ENCODE assay signal across 12 cellular contexts in the genomic region with DNA sequence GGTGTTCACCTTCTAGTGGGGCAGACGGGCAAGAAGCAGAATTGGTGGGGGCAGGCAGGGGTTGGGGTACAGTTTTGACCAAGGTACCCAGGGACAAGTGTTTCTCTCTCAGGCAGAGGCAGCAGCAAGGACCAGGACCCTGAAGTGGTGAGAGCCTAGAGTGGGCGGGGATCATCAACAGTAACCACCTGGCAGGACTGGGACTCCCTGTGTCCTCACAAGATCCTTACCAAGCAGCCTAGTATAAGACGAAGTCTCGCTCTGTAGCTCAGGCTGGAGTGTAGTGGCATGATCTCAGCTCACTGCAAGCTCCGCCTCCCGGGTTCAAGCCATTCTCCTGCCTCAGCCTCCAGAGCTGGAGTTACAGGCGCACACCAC. TPM values are rescaled to one million over a fixed set of nuclear protein-coding genes. Genes with fewer than 3 reads are reported as not detected.
DNase-seq lines count a peak whose midpoint lies in the region; ATAC-seq and TF ChIP-seq lines count a peak whose summit lies in the region.
"Had no signal": no experiment of that assay in that cellular context is flagged by ENCODE, and none has a peak within 500 bp of the region (broad histone marks: within the 10 kb centered on the region; RNA-seq: fewer than 3 reads in every experiment).

No MANE protein-coding gene starts in this region.

- DNase-seq in activated naive CD4-positive, alpha-beta T cell treated with anti-CD3 and anti-CD28 coated beads for 36 hours, result peak; percentile 10
- DNase-seq in activated naive CD4-positive, alpha-beta T cell treated with anti-CD3 and anti-CD28 coated beads, Interleukin-2, amount 50 U/mL, for 16 hours, result no peak
- DNase-seq in activated B cell treated with CpG ODN at 0.5 μM for 24 hours (no peak), left lung (no peak), tibial nerve (ENCODE audit: low spot score in 2 of 2) (no peak), SJCRH30 (no peak), ovary (no peak), AG08396 (ENCODE audit: low spot score) (no peak)
- DNase-seq: NCI-H2171 treated with DMSO at 0.1 percent for 48 hours, T-helper 9 cell had no signal

- no peaks in the 10 kb centered on the region for H3K9me3 ChIP-seq in left lung
- H3K9me3 ChIP-seq in tibial nerve, result no peaks in the 10 kb centered on the region
- no peaks in the 10 kb centered on the region for H3K9me3 ChIP-seq in SJCRH30 (replicated peaks)
- H3K9me3 ChIP-seq in ovary, result no peaks in the 10 kb centered on the region
- H3K9me3 ChIP-seq: thoracic aorta had no signal

- H3K9me3 Mint-ChIP-seq in activated naive CD4-positive, alpha-beta T cell treated with anti-CD3 and anti-CD28 coated beads for 36 hours, result no peaks in the 10 kb centered on the region
- H3K9me3 Mint-ChIP-seq in activated B cell treated with CpG ODN at 0.5 μM for 24 hours, result no peaks in the 10 kb centered on the region

- 69 to 73% methylated on average over 7 of the region's 7 CpGs for WGBS in tibial nerve, 2 donors
- 63 to 67% (median 65%) methylated on average over 7 of the region's 7 CpGs for WGBS in ovary, 3 donors

- POLR2A ChIA-PET in activated B cell treated with CpG ODN at 0.5 μM for 24 hours (lab: Charles Lee), result no interaction called here

- peaks cover 49% of the 10 kb centered on the region for H3K4me1 Mint-ChIP-seq in activated naive CD4-positive, alpha-beta T cell treated with anti-CD3 and anti-CD28 coated beads for 36 hours (ENCODE audit: low read depth)
- H3K4me1 Mint-ChIP-seq in activated B cell treated with CpG ODN at 0.5 μM for 24 hours, result peaks cover 59% of the 10 kb centered on the region

- peak overlapping the region; percentile 39 for H3K27ac Mint-ChIP-seq in activated naive CD4-positive, alpha-beta T cell treated with anti-CD3 and anti-CD28 coated beads for 36 hours
- peak overlapping the region; percentile 95 for H3K27ac Mint-ChIP-seq in activated B cell treated with CpG ODN at 0.5 μM for 24 hours

- peaks cover 40 to 65% of the 10 kb centered on the region in 2 donors for H3K4me1 ChIP-seq in left lung
- H3K4me1 ChIP-seq in tibial nerve, result peaks cover 0 to 69% (median 59%) of the 10 kb centered on the region in 4 donors
- H3K4me1 ChIP-seq in SJCRH30, result peaks cover 9% of the 10 kb centered on the region
- H3K4me1 ChIP-seq in ovary (ENCODE audit: insufficient read depth), result peaks cover 39% of the 10 kb centered on the region

- H3K4me3 ChIP-seq in left lung, result peak overlapping the region in 1 of 2 donors; percentile 40
- H3K4me3 ChIP-seq in tibial nerve, result no peak overlapping the region
- H3K4me3 ChIP-seq in SJCRH30, result no peak overlapping the region
- no peak overlapping the region for H3K4me3 ChIP-seq in ovary

- no peak for ATAC-seq in activated B cell treated with CpG ODN at 0.5 μM for 24 hours (ENCODE audit: low read depth)
- ATAC-seq in left lung, result peak; percentile 1

- no peak overlapping the region for H3K4me3 Mint-ChIP-seq in activated naive CD4-positive, alpha-beta T cell treated with anti-CD3 and anti-CD28 coated beads for 36 hours
- H3K4me3 Mint-ChIP-seq in activated B cell treated with CpG ODN at 0.5 μM for 24 hours, result peak overlapping the region; percentile 50

- no peak for TF ChIP-seq CTCF in activated B cell treated with CpG ODN at 0.5 μM for 24 hours (IDR thresholded peaks at IDR 0.05)
- no peak for TF ChIP-seq CTCF in left lung (IDR thresholded peaks at IDR 0.05)
- TF ChIP-seq CTCF in tibial nerve (IDR thresholded peaks at IDR 0.05), result no peak
- TF ChIP-seq CTCF in ovary (IDR thresholded peaks at IDR 0.05), result no peak

- peaks cover 6% of the 10 kb centered on the region for H3K36me3 Mint-ChIP-seq in activated naive CD4-positive, alpha-beta T cell treated with anti-CD3 and anti-CD28 coated beads for 36 hours (ENCODE audit: low read depth)
- peaks cover 25% of the 10 kb centered on the region for H3K36me3 Mint-ChIP-seq in activated B cell treated with CpG ODN at 0.5 μM for 24 hours (ENCODE audit: low read depth)

- intact Hi-C loops in activated naive CD4-positive, alpha-beta T cell treated with anti-CD3 and anti-CD28 coated beads for 36 hours (cut with micrococcal nuclease), result loop anchor here (10.0 kb wide), 1 partner anchor 273 kb away; a partner anchor contains a TSS
- intact Hi-C loops in activated B cell treated with CpG ODN at 0.5 μM for 24 hours (cut with micrococcal nuclease), result no loop called here
- intact Hi-C loops in left lung (cut with DNase I), result no loop called here
- intact Hi-C loops in ovary (cut with DNase I), result loop anchor here in 2 of 4 donors (5.0 to 10.0 kb wide), 2 partner anchors 113 to 126 kb away; a partner anchor contains a TSS

- H3K27me3 ChIP-seq in left lung (no peaks in the 10 kb centered on the region), tibial nerve (no peaks in the 10 kb centered on the region), SJCRH30 (no peaks in the 10 kb centered on the region), ovary (no peaks in the 10 kb centered on the region)
- H3K27me3 ChIP-seq: cardiac muscle cell had no signal

- CTCF ChIA-PET in activated naive CD4-positive, alpha-beta T cell treated with anti-CD3 and anti-CD28 coated beads for 36 hours (lab: Charles Lee), result interaction anchor here (1.0 kb wide), 1 partner anchor 124 kb away, joined by 3 read pairs; no protein-coding TSS in a partner anchor
- CTCF ChIA-PET in activated B cell treated with CpG ODN at 0.5 μM for 24 hours (lab: Charles Lee), result no interaction called here

- TF ChIP-seq EP300 in tibial nerve (IDR thresholded peaks at IDR 0.05) (no peak), ovary (IDR thresholded peaks at IDR 0.05) (no peak)

- H3K36me3 ChIP-seq in left lung (peaks cover 0 to 21% of the 10 kb centered on the region in 2 donors), tibial nerve (peaks cover 0 to 20% (median 12%) of the 10 kb centered on the region in 3 donors), SJCRH30 (peaks cover 20% of the 10 kb centered on the region), ovary (no peaks in the 10 kb centered on the region)

- H3K27ac ChIP-seq in left lung, result peak overlapping the region in 1 of 2 donors; percentile 95
- peak overlapping the region in 3 of 4 donors; percentile 34 to 96 (median 89) for H3K27ac ChIP-seq in tibial nerve
- no peak overlapping the region for H3K27ac ChIP-seq in SJCRH30
- H3K27ac ChIP-seq in ovary, result no peak overlapping the region
- H3K27ac ChIP-seq: cardiac muscle cell had no signal

- no peak for TF ChIP-seq POLR2A in tibial nerve (IDR thresholded peaks at IDR 0.05)
- TF ChIP-seq POLR2A in ovary (IDR thresholded peaks at IDR 0.05), result no peak

- H3K27me3 Mint-ChIP-seq in activated naive CD4-positive, alpha-beta T cell treated with anti-CD3 and anti-CD28 coated beads for 36 hours (ENCODE audit: low read depth), result no peaks in the 10 kb centered on the region
- H3K27me3 Mint-ChIP-seq in activated B cell treated with CpG ODN at 0.5 μM for 24 hours, result no peaks in the 10 kb centered on the region

RNA-seq across cellular contexts. Expression of a gene that starts 3.2 kb away (rescaled TPM):
- total RNA-seq in activated naive CD4-positive, alpha-beta T cell treated with anti-CD3 and anti-CD28 coated beads for 36 hours, result 10 to 100 TPM; 42.1 to 43.6 TPM
- total RNA-seq in activated B cell treated with CpG ODN at 0.5 μM for 24 hours (106 and 122 TPM in 2 replicates), left lung (100 to 1,000 TPM in 1 of 2 donors, 10 to 100 TPM in 1; 82.3 to 126 TPM), tibial nerve (100 to 1,000 TPM; 111 to 145 (median 119) TPM), ovary (10 to 100 TPM; 45.1 to 76.0 (median 62.7) TPM)
- 65.2 and 74.6 TPM in 2 replicates for total RNA-seq in SJCRH30 (2014; rRNA removed; shearing (Covaris generic))
- 10 to 100 TPM; 21.8 to 57.0 TPM for polyA plus RNA-seq in ovary

RNA-seq across cellular contexts. Expression of a gene that starts 57.4 kb away (rescaled TPM):
- 10 to 100 TPM; 58.0 to 60.3 TPM for total RNA-seq in activated naive CD4-positive, alpha-beta T cell treated with anti-CD3 and anti-CD28 coated beads for 36 hours
- total RNA-seq in activated B cell treated with CpG ODN at 0.5 μM for 24 hours, result 48.6 and 58.9 TPM in 2 replicates
- total RNA-seq in left lung, result 10 to 100 TPM; 21.1 to 43.2 TPM
- 10 to 100 TPM; 36.1 to 71.1 (median 54.6) TPM for total RNA-seq in tibial nerve
- 20.1 and 29.4 TPM in 2 replicates for total RNA-seq in SJCRH30 (2014; rRNA removed; shearing (Covaris generic))
- total RNA-seq in ovary, result 10 to 100 TPM; 20.9 to 51.3 (median 31.1) TPM
- 10 to 100 TPM; 16.7 to 21.6 TPM for polyA plus RNA-seq in ovary

Comparison
In these comparisons a context has a peak if more than half of its experiments do, and no peak if none do; other contexts are left out.
1. H3K27ac ChIP-seq: peak in tibial nerve (3 of 4); none in SJCRH30 (single experiment) and ovary (0 of 2).